ENCODE assay signal across 8 cellular contexts in genomic region chr2:24048662-24049484, GRCh38. TPM values are rescaled to one million over a fixed set of nuclear protein-coding genes. Genes with fewer than 3 reads are reported as not detected.
DNase-seq lines count a peak whose midpoint lies in the region; ATAC-seq and TF ChIP-seq lines count a peak whose summit lies in the region.

No MANE protein-coding gene starts in this region.

- H3K9me3 Mint-ChIP-seq in Calu3 (ENCODE audit: low read depth, unreplicated experiment) (no peaks in the 10 kb centered on the region), brain (no peaks in the 10 kb centered on the region), neural progenitor cell (no peaks in the 10 kb centered on the region)

- no TSS peak for BruUV-seq in Calu3 (replicated peaks; lab: Mats Ljungman, UMichigan)

- no peaks in the 10 kb centered on the region for H3K9me3 ChIP-seq in MG63
- H3K9me3 ChIP-seq in neural progenitor cell (ENCODE audit: low read depth): no peaks in the 10 kb centered on the region

- TF ChIP-seq CTCF in Calu3 (IDR thresholded peaks at IDR 0.05; ENCODE audit: unreplicated experiment) (no peak), brain (conservative IDR thresholded peaks at IDR 0.05) (no peak), neural progenitor cell (IDR thresholded peaks at IDR 0.05) (no peak)

- no peaks in the 10 kb centered on the region for H4K20me1 ChIP-seq in neural progenitor cell (ENCODE audit: low read depth)

- H3K27me3 ChIP-seq in MG63 (no peaks in the 10 kb centered on the region), neural progenitor cell (peaks cover 4% of the 10 kb centered on the region)

- H3K9ac ChIP-seq in neural progenitor cell: no peak overlapping the region

- peak overlapping the region; percentile 64 for H2AFZ ChIP-seq in neural progenitor cell (replicated peaks)

- intact Hi-C loops in Calu3 (cut with micrococcal nuclease; ENCODE audit: unreplicated experiment): no loop called here

- peaks cover 2% of the 10 kb centered on the region; the same call in 1 of the 2 replicates for H3K36me3 ChIP-seq in MG63
- no peaks in the 10 kb centered on the region for H3K36me3 ChIP-seq in neural progenitor cell

- CTCF ChIA-PET in Calu3 (lab: Charles Lee): interaction anchor here (1.0 kb wide), 2 partner anchors 28 to 122 kb away, joined by 4 to 5 read pairs; partner anchors contain the start of genes ATAD2B and SF3B6

- DNase-seq in Calu3 (no peak), MG63 (no peak), neural progenitor cell (ENCODE audit: low spot score) (peak; percentile 19)

- H3K4me1 ChIP-seq in neural progenitor cell: peaks cover 9% of the 10 kb centered on the region

- H3K27me3 Mint-ChIP-seq in Calu3 (ENCODE audit: unreplicated experiment) (no peaks in the 10 kb centered on the region), brain (peaks cover 5% of the 10 kb centered on the region), neural progenitor cell (ENCODE audit: insufficient read depth, low read depth) (peaks cover 3% of the 10 kb centered on the region)

- H3K4me2 ChIP-seq in neural progenitor cell: peak overlapping the region; percentile 83

- peaks cover 30% of the 10 kb centered on the region for H3K79me2 ChIP-seq in neural progenitor cell (ENCODE audit: low read depth)

- H3K4me3 ChIP-seq in MG63: peak overlapping the region; percentile 38
- H3K4me3 ChIP-seq in neural progenitor cell: peak overlapping the region; percentile 69

- H3K4me1 Mint-ChIP-seq in Calu3 (ENCODE audit: low read depth, unreplicated experiment) (peaks cover 9% of the 10 kb centered on the region), brain (peaks cover 40% of the 10 kb centered on the region), neural progenitor cell (peaks cover 18% of the 10 kb centered on the region)

- no peak overlapping the region for H3K4me3 Mint-ChIP-seq in Calu3 (ENCODE audit: low read depth, unreplicated experiment)
- no peak overlapping the region for H3K4me3 Mint-ChIP-seq in brain
- H3K4me3 Mint-ChIP-seq in neural progenitor cell: no peak overlapping the region

- H3F3A ChIP-seq in neural progenitor cell (ENCODE audit: low read depth): peaks cover 30% of the 10 kb centered on the region

- peak overlapping the region; percentile 63 for H3K27ac Mint-ChIP-seq in Calu3 (ENCODE audit: unreplicated experiment)
- peak overlapping the region in 3 of 5 experiments; percentile 82 to 91 (median 89) for H3K27ac Mint-ChIP-seq in brain
- H3K27ac Mint-ChIP-seq in neural progenitor cell: no peak overlapping the region

- ATAC-seq in GM18861 (IDR thresholded peaks at IDR 0.05; ENCODE audit: unreplicated experiment): no peak
- no peak for ATAC-seq in GM21786 (IDR thresholded peaks at IDR 0.05; ENCODE audit: unreplicated experiment)
- no peak for ATAC-seq in activated CD4-positive, CD25-positive, alpha-beta regulatory T cell treated with anti-CD3 and anti-CD28 coated beads, Interleukin-2, amount 50 U/mL, for 24 hours
- ATAC-seq in GM21423 (IDR thresholded peaks at IDR 0.05; ENCODE audit: unreplicated experiment): no peak

- peaks cover 29% of the 10 kb centered on the region for H3K36me3 Mint-ChIP-seq in Calu3 (ENCODE audit: insufficient read depth, unreplicated experiment)
- no peaks in the 10 kb centered on the region for H3K36me3 Mint-ChIP-seq in brain
- H3K36me3 Mint-ChIP-seq in neural progenitor cell: no peaks in the 10 kb centered on the region

- no peak overlapping the region for H3K27ac ChIP-seq in neural progenitor cell

RNA-seq across cellular contexts. Expression of gene FKBP1B, which starts 0.7 kb away (rescaled TPM):
- total RNA-seq in Calu3 (2022) (5.9 and 8.2 TPM in 2 replicates), neural progenitor cell (ENCODE audit: low replicate concordance) (46.0 and 58.6 TPM in 2 replicates)
- total RNA-seq in MG63 (2014; rRNA removed; shearing (Covaris generic); ENCODE audit: low replicate concordance): 5.1 TPM in 1 of 2 replicates, not detected in the other
- 22.8 TPM for polyA plus RNA-seq in brain (ENCODE audit: insufficient read depth, low read depth, low replicate concordance)

RNA-seq across cellular contexts. Expression of gene WDCP, which starts 1.7 kb away (rescaled TPM):
- total RNA-seq in Calu3 (2022) (13.4 and 17.2 TPM in 2 replicates), neural progenitor cell (ENCODE audit: low replicate concordance) (21.6 and 25.9 TPM in 2 replicates)
- total RNA-seq in MG63 (2014; rRNA removed; shearing (Covaris generic); ENCODE audit: low replicate concordance): 10.6 and 12.2 TPM in 2 replicates
- 7.8 TPM for polyA plus RNA-seq in brain (ENCODE audit: insufficient read depth, low read depth, low replicate concordance)

RNA-seq across cellular contexts. Expression of gene SF3B6, which starts 27.3 kb away (rescaled TPM):
- total RNA-seq in Calu3 (2022) (112 and 125 TPM in 2 replicates), neural progenitor cell (ENCODE audit: low replicate concordance) (186 and 329 TPM in 2 replicates)
- total RNA-seq in MG63 (2014; rRNA removed; shearing (Covaris generic); ENCODE audit: low replicate concordance): 264 and 301 TPM in 2 replicates
- polyA plus RNA-seq in brain (ENCODE audit: insufficient read depth, low read depth, low replicate concordance): 131 TPM

RNA-seq across cellular contexts. Expression of gene TP53I3, which starts 35.8 kb away (rescaled TPM):
- 13.9 TPM in 2 replicates for total RNA-seq in Calu3 (2022)
- total RNA-seq in MG63 (2014; rRNA removed; shearing (Covaris generic); ENCODE audit: low replicate concordance): 5.0 and 6.5 TPM in 2 replicates
- polyA plus RNA-seq in brain (ENCODE audit: insufficient read depth, low read depth, low replicate concordance): 31.7 TPM
- total RNA-seq in neural progenitor cell (ENCODE audit: low replicate concordance): 25.8 and 36.5 TPM in 2 replicates

RNA-seq across cellular contexts. Expression of gene MFSD2B, which starts 39.0 kb away (rescaled TPM):
- total RNA-seq in Calu3 (2022): 0.37 TPM in 1 of 2 replicates, not detected in the other
- total RNA-seq in MG63 (2014; rRNA removed; shearing (Covaris generic); ENCODE audit: low replicate concordance): not detected in 2 replicates
- not detected for polyA plus RNA-seq in brain (ENCODE audit: insufficient read depth, low read depth, low replicate concordance)
- total RNA-seq in neural progenitor cell (ENCODE audit: low replicate concordance): 0.40 TPM in 1 of 2 replicates, not detected in the other
